ENCODE assay signal across 8 cellular contexts in genomic region chr9:33604249-33604648, GRCh38.
A peak's percentile ranks its signal among the peaks of the same experiment; 100 is the strongest.
DNase-seq lines count a peak whose midpoint lies in the region; ATAC-seq, FAIRE-seq and TF ChIP-seq lines count a peak whose summit lies in the region.
"Not testable (repeated sequence)": the region's sequence is repeated elsewhere in the genome, so short reads cannot be mapped to it uniquely, and the experiment has no call there.

No MANE protein-coding gene starts in this region.

- not testable (repeated sequence) for TF ChIP-seq POLR2A in HCT116 (IDR thresholded peaks at IDR 0.05; ENCODE audit: borderline replicate concordance, extremely low read depth, insufficient read depth, insufficient read length)

- not testable (repeated sequence) for H4K8ac ChIP-seq in mesendoderm (ENCODE audit: low read depth, low read length)

- H2BK120ac ChIP-seq in mesendoderm (ENCODE audit: low read depth, low read length): not testable (repeated sequence)

- not testable (repeated sequence) for H2AFZ ChIP-seq in HCT116 (ENCODE audit: low read depth, low read length, poor library complexity, severe bottlenecking)

- H3K4me2 ChIP-seq in HCT116 (ENCODE audit: low read length); mesendoderm (ENCODE audit: low read length): not testable (repeated sequence)

- no CpG with 5 or more reads among the region's 3 CpGs for WGBS in mesendoderm (ENCODE audit: extremely low coverage, insufficient coverage, low lambda C conversion rate)

- H2BK15ac ChIP-seq in mesendoderm (replicated peaks; ENCODE audit: low read depth): not testable (repeated sequence)

- H3K79me1 ChIP-seq in mesendoderm (ENCODE audit: low read length): not testable (repeated sequence)

- peak; percentile 55 for DNase-seq in 8988T
- peak; percentile 14 for DNase-seq in EH (ENCODE audit: low read depth)
- not testable (repeated sequence) for DNase-seq in HCT116 (ENCODE audit: low read depth, low spot score); bronchial epithelial cell (ENCODE audit: low read depth)
- peak; percentile 18 for DNase-seq in NCI-H1092 treated with DMSO at 0.1 percent for 48 hours (lab: John Stamatoyannopoulos, UW)
- peak; percentile 8 for DNase-seq in germinal center (ENCODE audit: low spot score)
- peak; percentile 19 for DNase-seq in mesendoderm

- not testable (repeated sequence) for H2BK5ac ChIP-seq in mesendoderm (ENCODE audit: low read length)

- POLR2A ChIA-PET in HCT116 (lab: Charles Lee): interaction anchor here (0.6 kb wide), 1 partner anchor 194 kb away, joined by 3 read pairs; no protein-coding TSS in a partner anchor

- not testable (repeated sequence) for H3K56ac ChIP-seq in mesendoderm (ENCODE audit: low read length)

- intact Hi-C loops in HCT116 (cut with micrococcal nuclease): not testable (repeated sequence)

- H3K9me2 ChIP-seq in HCT116 (ENCODE audit: insufficient read depth): not testable (repeated sequence)

- not testable (repeated sequence) for H3K79me2 ChIP-seq in HCT116 (ENCODE audit: insufficient read depth, low read length); mesendoderm (ENCODE audit: control insufficient read depth, insufficient read depth, low read length)

- peak; percentile 92 for FAIRE-seq in bronchial epithelial cell (lab: Jason Lieb, UNC)

- H4K20me1 ChIP-seq in HCT116 (ENCODE audit: insufficient read depth): not testable (repeated sequence)

- not testable (repeated sequence) for H3K23ac ChIP-seq in mesendoderm (ENCODE audit: low read length)

- not testable (repeated sequence) for H3K4ac ChIP-seq in mesendoderm (ENCODE audit: low read depth, low read length)

- H3K9ac ChIP-seq in HCT116 (ENCODE audit: low read length); mesendoderm (ENCODE audit: low read length): not testable (repeated sequence)

- not testable (repeated sequence) for BruUV-seq in HCT116 (replicated peaks; lab: Mats Ljungman, UMichigan)

- RAD21 ChIA-PET in HCT116 (lab: Charles Lee; ENCODE audit: low non-redundant PET in 1 of 2, low total read pairs in 2 of 2, uncharacterized antibody in 2 of 2, unreplicated experiment in 2 of 2): interaction anchor here in 1 of 2 experiments (0.6 kb wide), 1 partner anchor 115 kb away, joined by 3 read pairs; no protein-coding TSS in a partner anchor

- H3K18ac ChIP-seq in mesendoderm (ENCODE audit: low read length): not testable (repeated sequence)

- H3K36me3 ChIP-seq in HCT116 (ENCODE audit: control insufficient read depth in 1 of 2, insufficient read depth in 2 of 2, low read length in 2 of 2); bronchial epithelial cell (ENCODE audit: control insufficient read depth, insufficient read depth, low read length); mesendoderm (ENCODE audit: control insufficient read depth, insufficient read depth, low read length): not testable (repeated sequence)

- not testable (repeated sequence) for H3K9me3 ChIP-seq in HCT116 (ENCODE audit: control insufficient read depth in 1 of 2, insufficient read depth in 1 of 2, low read depth in 1 of 2, low read length in 2 of 2)

- CTCF ChIA-PET in HCT116 (lab: Charles Lee): interaction anchor here (0.7 to 1.1 kb wide), 3 partner anchors 20 to 229 kb away, joined by 3 to 4 read pairs (median 4); partner anchors contain the start of gene NOL6

- not testable (repeated sequence) for H3K4me1 ChIP-seq in HCT116 (ENCODE audit: control insufficient read depth in 1 of 2, insufficient read depth in 2 of 2, low read length in 2 of 2); mesendoderm (ENCODE audit: control insufficient read depth, low read depth, low read length)

- H3K27ac ChIP-seq in HCT116 (ENCODE audit: low read depth, low read length); mesendoderm (ENCODE audit: low read depth, low read length): not testable (repeated sequence)

- H4K5ac ChIP-seq in mesendoderm (ENCODE audit: low read length): not testable (repeated sequence)

- TF ChIP-seq CTCF in HCT116 (IDR thresholded peaks at IDR 0.05 in 2 of 3, conservative IDR thresholded peaks at IDR 0.05 in 1 of 3; ENCODE audit: borderline replicate concordance in 1 of 3, insufficient read depth in 1 of 3, low read depth in 2 of 3, low read length in 2 of 3) (peak in 2 of 3 experiments; percentile 21 to 31; a peak in 1 of 6 replicates), bronchial epithelial cell (IDR thresholded peaks at IDR 0.05; ENCODE audit: insufficient read depth, low read length, severe bottlenecking) (peak; percentile 30)

- not testable (repeated sequence) for H2AK5ac ChIP-seq in mesendoderm (ENCODE audit: low read length)

- not testable (repeated sequence) for H3K4me3 ChIP-seq in HCT116 (replicated peaks in 1 of 2; ENCODE audit: low read depth in 1 of 2, low read length in 2 of 2); bronchial epithelial cell (ENCODE audit: low read depth, low read length); mesendoderm (ENCODE audit: low read length)

- not testable (repeated sequence) for H3K27me3 ChIP-seq in HCT116 (ENCODE audit: insufficient read depth, low read length); bronchial epithelial cell (ENCODE audit: control insufficient read depth, insufficient read depth, low read length); mesendoderm (ENCODE audit: insufficient read depth, low read length, poor library complexity)

- ATAC-seq in HCT116 (peak; percentile 78), SK-N-SH treated with all-trans-retinoic acid at 6 μM for 48 hours (peak; percentile 71)

- peak; percentile 34; the same call in 1 of the 2 replicates for TF ChIP-seq RAD21 in HCT116 (IDR thresholded peaks at IDR 0.05; ENCODE audit: low read depth)
